In the genomic region with DNA sequence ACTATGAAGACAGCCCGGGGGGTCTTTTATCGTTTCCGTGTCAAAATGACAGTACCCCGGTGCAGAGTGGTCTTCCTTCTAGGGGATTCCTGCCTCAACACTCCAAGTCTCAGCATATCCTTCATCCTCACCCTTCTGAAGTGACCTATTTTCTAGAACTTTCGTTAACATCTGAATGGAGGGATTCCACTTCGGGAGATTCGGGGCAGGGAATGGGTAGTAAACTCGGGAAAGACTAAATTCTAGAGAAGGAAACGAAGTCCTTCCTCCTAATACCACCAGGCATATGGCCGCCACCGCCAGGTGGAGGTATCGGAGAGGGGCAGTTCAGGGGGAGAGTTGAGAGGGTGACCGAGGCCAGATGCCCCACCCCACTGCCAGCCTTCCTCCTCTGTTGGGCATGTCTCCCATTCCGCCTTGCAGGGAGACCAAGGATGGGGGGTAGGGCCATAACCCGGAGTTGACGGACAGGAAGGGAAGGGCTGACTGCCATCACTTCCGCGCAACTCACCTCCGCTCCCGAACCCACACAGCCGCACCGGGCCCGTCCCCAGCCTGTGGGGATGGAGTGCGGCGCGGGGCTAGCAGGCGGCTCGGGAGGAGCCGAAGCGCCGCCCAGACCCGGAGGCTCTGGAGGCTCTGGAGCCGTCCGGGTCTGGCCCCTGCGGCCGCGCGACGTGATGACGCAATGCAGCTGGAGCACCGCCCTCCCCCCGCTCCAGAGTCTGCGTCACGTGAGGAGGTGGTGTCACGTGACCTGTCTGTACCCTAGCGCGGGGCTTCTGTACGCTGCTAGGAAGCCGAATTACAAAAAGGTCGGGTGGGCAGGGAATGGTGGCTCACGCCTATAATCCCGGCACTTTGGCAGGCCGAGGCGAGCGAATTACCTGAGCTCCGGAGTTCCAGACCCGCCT, we compare ENCODE assay signal across 1 cellular context.
TF ChIP-seq lines count a peak whose summit lies in the region.

TSS of gene KLHL12 (minus strand) at position 657 of the 914 bp plus-strand sequence. CDS start 2,072 bp downstream, outside the sequence.

TF ChIP-seq in HepG2, 621 proteins besides CTCF, POLR2A, EP300 and RAD21 (continued from another document and continues in another):
- no peak for TF ChIP-seq ZNF570 (CRISPR knock-in tag; IDR thresholded peaks at IDR 0.05; ENCODE audit: borderline replicate concordance)
- no peak for TF ChIP-seq MBD4 (IDR thresholded peaks at IDR 0.05; ENCODE audit: borderline replicate concordance, low read length)
- TF ChIP-seq MAF1 (CRISPR knock-in tag; IDR thresholded peaks at IDR 0.05; ENCODE audit: borderline replicate concordance) = peak; percentile 84; the same call in 1 of the 2 replicates
- 0 out of 2 replicates have a peak, but pooled peaks have one; percentile 77 for TF ChIP-seq MZF1 (CRISPR knock-in tag; IDR thresholded peaks at IDR 0.05; ENCODE audit: borderline replicate concordance)
- no peak for TF ChIP-seq FIP1L1 (IDR thresholded peaks at IDR 0.05; ENCODE audit: borderline replicate concordance, insufficient read depth, low read depth, low read length)
- peak; percentile 71 for TF ChIP-seq TBL1XR1 (IDR thresholded peaks at IDR 0.05; ENCODE audit: borderline replicate concordance, low read length, partially characterized antibody)
- TF ChIP-seq, protein P1, sequence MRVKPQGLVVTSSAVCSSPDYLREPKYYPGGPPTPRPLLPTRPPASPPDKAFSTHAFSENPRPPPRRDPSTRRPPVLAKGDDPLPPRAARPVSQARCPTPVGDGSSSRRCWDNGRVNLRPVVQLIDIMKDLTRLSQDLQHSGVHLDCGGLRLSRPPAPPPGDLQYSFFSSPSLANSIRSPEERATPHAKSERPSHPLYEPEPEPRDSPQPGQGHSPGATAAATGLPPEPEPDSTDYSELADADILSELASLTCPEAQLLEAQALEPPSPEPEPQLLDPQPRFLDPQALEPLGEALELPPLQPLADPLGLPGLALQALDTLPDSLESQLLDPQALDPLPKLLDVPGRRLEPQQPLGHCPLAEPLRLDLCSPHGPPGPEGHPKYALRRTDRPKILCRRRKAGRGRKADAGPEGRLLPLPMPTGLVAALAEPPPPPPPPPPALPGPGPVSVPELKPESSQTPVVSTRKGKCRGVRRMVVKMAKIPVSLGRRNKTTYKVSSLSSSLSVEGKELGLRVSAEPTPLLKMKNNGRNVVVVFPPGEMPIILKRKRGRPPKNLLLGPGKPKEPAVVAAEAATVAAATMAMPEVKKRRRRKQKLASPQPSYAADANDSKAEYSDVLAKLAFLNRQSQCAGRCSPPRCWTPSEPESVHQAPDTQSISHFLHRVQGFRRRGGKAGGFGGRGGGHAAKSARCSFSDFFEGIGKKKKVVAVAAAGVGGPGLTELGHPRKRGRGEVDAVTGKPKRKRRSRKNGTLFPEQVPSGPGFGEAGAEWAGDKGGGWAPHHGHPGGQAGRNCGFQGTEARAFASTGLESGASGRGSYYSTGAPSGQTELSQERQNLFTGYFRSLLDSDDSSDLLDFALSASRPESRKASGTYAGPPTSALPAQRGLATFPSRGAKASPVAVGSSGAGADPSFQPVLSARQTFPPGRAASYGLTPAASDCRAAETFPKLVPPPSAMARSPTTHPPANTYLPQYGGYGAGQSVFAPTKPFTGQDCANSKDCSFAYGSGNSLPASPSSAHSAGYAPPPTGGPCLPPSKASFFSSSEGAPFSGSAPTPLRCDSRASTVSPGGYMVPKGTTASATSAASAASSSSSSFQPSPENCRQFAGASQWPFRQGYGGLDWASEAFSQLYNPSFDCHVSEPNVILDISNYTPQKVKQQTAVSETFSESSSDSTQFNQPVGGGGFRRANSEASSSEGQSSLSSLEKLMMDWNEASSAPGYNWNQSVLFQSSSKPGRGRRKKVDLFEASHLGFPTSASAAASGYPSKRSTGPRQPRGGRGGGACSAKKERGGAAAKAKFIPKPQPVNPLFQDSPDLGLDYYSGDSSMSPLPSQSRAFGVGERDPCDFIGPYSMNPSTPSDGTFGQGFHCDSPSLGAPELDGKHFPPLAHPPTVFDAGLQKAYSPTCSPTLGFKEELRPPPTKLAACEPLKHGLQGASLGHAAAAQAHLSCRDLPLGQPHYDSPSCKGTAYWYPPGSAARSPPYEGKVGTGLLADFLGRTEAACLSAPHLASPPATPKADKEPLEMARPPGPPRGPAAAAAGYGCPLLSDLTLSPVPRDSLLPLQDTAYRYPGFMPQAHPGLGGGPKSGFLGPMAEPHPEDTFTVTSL (CRISPR knock-in tag; IDR thresholded peaks at IDR 0.05; ENCODE audit: borderline replicate concordance) = 0 out of 2 replicates have a peak, but pooled peaks have one; percentile 28
- no peak for TF ChIP-seq SRSF4 (IDR thresholded peaks at IDR 0.05; ENCODE audit: low read depth, low read length, poor library complexity, severe bottlenecking)
- no peak for TF ChIP-seq ESRRA (CRISPR knock-in tag; IDR thresholded peaks at IDR 0.05; ENCODE audit: low read depth)
- TF ChIP-seq, protein P2, sequence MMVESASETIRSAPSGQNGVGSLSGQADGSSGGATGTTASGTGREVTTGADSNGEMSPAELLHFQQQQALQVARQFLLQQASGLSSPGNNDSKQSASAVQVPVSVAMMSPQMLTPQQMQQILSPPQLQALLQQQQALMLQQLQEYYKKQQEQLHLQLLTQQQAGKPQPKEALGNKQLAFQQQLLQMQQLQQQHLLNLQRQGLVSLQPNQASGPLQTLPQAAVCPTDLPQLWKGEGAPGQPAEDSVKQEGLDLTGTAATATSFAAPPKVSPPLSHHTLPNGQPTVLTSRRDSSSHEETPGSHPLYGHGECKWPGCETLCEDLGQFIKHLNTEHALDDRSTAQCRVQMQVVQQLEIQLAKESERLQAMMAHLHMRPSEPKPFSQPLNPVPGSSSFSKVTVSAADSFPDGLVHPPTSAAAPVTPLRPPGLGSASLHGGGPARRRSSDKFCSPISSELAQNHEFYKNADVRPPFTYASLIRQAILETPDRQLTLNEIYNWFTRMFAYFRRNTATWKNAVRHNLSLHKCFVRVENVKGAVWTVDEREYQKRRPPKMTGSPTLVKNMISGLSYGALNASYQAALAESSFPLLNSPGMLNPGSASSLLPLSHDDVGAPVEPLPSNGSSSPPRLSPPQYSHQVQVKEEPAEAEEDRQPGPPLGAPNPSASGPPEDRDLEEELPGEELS (CRISPR knock-in tag; IDR thresholded peaks at IDR 0.05) = peak; percentile 71
- TF ChIP-seq ATF1 (CRISPR knock-in tag; IDR thresholded peaks at IDR 0.05) = peak; percentile 95
- peak; percentile 98 for TF ChIP-seq HDAC1 (CRISPR knock-in tag; IDR thresholded peaks at IDR 0.05)
- no peak for TF ChIP-seq MYNN (CRISPR knock-in tag; IDR thresholded peaks at IDR 0.05; ENCODE audit: low read depth)
- peak; percentile 73; the same call in 1 of the 2 replicates for TF ChIP-seq LCORL (IDR thresholded peaks at IDR 0.05)
- peak; percentile 88 for TF ChIP-seq LCORL (CRISPR knock-in tag; IDR thresholded peaks at IDR 0.05)
- no peak; the same call in 1 of the 2 replicates for TF ChIP-seq ZMYM3 (CRISPR knock-in tag; IDR thresholded peaks at IDR 0.05)
- no peak; the same call in 1 of the 2 replicates for TF ChIP-seq ZBTB8A (CRISPR knock-in tag; IDR thresholded peaks at IDR 0.05; ENCODE audit: borderline replicate concordance, low read depth)
- TF ChIP-seq SETDB1 (CRISPR knock-in tag; IDR thresholded peaks at IDR 0.05; ENCODE audit: borderline replicate concordance) = no peak
- peak; percentile 65; the same call in 1 of the 2 replicates for TF ChIP-seq GZF1 (CRISPR knock-in tag; IDR thresholded peaks at IDR 0.05)
- TF ChIP-seq CAMTA2 (CRISPR knock-in tag; IDR thresholded peaks at IDR 0.05; ENCODE audit: borderline replicate concordance) = no peak
- TF ChIP-seq MYPOP (CRISPR knock-in tag; IDR thresholded peaks at IDR 0.05) = peak; percentile 69; the same call in 1 of the 2 replicates
- TF ChIP-seq NR3C1 (CRISPR knock-in tag; IDR thresholded peaks at IDR 0.05) = no peak
- TF ChIP-seq DMAP1 (CRISPR knock-in tag; IDR thresholded peaks at IDR 0.05) = peak; percentile 89
- TF ChIP-seq, protein P3, sequence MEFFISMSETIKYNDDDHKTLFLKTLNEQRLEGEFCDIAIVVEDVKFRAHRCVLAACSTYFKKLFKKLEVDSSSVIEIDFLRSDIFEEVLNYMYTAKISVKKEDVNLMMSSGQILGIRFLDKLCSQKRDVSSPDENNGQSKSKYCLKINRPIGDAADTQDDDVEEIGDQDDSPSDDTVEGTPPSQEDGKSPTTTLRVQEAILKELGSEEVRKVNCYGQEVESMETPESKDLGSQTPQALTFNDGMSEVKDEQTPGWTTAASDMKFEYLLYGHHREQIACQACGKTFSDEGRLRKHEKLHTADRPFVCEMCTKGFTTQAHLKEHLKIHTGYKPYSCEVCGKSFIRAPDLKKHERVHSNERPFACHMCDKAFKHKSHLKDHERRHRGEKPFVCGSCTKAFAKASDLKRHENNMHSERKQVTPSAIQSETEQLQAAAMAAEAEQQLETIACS (CRISPR knock-in tag; IDR thresholded peaks at IDR 0.05) = peak; percentile 43; the same call in 1 of the 2 replicates
- peak; percentile 83 for TF ChIP-seq XRCC5 (optimal IDR thresholded peaks at IDR 0.05; ENCODE audit: low read length)
- TF ChIP-seq ZNF44 (CRISPR knock-in tag; IDR thresholded peaks at IDR 0.05) = no peak
- TF ChIP-seq NR1H2 (CRISPR knock-in tag; IDR thresholded peaks at IDR 0.05; ENCODE audit: borderline replicate concordance, low read depth) = no peak
- no peak for TF ChIP-seq EZH2 (conservative IDR thresholded peaks at IDR 0.05; ENCODE audit: low read depth, low read length)
- 0 out of 2 replicates have a peak, but pooled peaks have one; percentile 50 for TF ChIP-seq ZBTB7A (CRISPR knock-in tag; IDR thresholded peaks at IDR 0.05)
- peak; percentile 95 for TF ChIP-seq TGIF2 (CRISPR knock-in tag; IDR thresholded peaks at IDR 0.05)
- TF ChIP-seq SMARCC2 (IDR thresholded peaks at IDR 0.05) = no peak
- TF ChIP-seq ZNF234 (CRISPR knock-in tag; conservative IDR thresholded peaks at IDR 0.05) = no peak
- TF ChIP-seq ARHGAP35 (CRISPR knock-in tag; IDR thresholded peaks at IDR 0.05; ENCODE audit: borderline replicate concordance) = peak; percentile 87; the same call in 1 of the 2 replicates
- 0 out of 2 replicates have a peak, but pooled peaks have one; percentile 69 for TF ChIP-seq ZIK1 (CRISPR knock-in tag; IDR thresholded peaks at IDR 0.05; ENCODE audit: borderline replicate concordance, low read depth)
- peak; percentile 99 for TF ChIP-seq CEBPB (IDR thresholded peaks at IDR 0.05; ENCODE audit: borderline replicate concordance, low read depth, low read length)
- no peak for TF ChIP-seq NR2F1 (CRISPR knock-in tag; IDR thresholded peaks at IDR 0.05)
- no peak for TF ChIP-seq CHD4 (IDR thresholded peaks at IDR 0.05; ENCODE audit: borderline replicate concordance, low read length)
- TF ChIP-seq, protein P4, sequence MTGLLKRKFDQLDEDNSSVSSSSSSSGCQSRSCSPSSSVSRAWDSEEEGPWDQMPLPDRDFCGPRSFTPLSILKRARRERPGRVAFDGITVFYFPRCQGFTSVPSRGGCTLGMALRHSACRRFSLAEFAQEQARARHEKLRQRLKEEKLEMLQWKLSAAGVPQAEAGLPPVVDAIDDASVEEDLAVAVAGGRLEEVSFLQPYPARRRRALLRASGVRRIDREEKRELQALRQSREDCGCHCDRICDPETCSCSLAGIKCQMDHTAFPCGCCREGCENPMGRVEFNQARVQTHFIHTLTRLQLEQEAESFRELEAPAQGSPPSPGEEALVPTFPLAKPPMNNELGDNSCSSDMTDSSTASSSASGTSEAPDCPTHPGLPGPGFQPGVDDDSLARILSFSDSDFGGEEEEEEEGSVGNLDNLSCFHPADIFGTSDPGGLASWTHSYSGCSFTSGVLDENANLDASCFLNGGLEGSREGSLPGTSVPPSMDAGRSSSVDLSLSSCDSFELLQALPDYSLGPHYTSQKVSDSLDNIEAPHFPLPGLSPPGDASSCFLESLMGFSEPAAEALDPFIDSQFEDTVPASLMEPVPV (CRISPR knock-in tag; IDR thresholded peaks at IDR 0.05) = peak; percentile 95
- TF ChIP-seq, protein P5, sequence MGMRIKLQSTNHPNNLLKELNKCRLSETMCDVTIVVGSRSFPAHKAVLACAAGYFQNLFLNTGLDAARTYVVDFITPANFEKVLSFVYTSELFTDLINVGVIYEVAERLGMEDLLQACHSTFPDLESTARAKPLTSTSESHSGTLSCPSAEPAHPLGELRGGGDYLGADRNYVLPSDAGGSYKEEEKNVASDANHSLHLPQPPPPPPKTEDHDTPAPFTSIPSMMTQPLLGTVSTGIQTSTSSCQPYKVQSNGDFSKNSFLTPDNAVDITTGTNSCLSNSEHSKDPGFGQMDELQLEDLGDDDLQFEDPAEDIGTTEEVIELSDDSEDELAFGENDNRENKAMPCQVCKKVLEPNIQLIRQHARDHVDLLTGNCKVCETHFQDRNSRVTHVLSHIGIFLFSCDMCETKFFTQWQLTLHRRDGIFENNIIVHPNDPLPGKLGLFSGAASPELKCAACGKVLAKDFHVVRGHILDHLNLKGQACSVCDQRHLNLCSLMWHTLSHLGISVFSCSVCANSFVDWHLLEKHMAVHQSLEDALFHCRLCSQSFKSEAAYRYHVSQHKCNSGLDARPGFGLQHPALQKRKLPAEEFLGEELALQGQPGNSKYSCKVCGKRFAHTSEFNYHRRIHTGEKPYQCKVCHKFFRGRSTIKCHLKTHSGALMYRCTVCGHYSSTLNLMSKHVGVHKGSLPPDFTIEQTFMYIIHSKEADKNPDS (CRISPR knock-in tag; IDR thresholded peaks at IDR 0.05) = peak; percentile 100
- TF ChIP-seq CBX2 (IDR thresholded peaks at IDR 0.05; ENCODE audit: low read depth, low read length) = no peak
- TF ChIP-seq CBX2 (CRISPR knock-in tag; IDR thresholded peaks at IDR 0.05; ENCODE audit: low read depth) = no peak
- TF ChIP-seq, protein P6, sequence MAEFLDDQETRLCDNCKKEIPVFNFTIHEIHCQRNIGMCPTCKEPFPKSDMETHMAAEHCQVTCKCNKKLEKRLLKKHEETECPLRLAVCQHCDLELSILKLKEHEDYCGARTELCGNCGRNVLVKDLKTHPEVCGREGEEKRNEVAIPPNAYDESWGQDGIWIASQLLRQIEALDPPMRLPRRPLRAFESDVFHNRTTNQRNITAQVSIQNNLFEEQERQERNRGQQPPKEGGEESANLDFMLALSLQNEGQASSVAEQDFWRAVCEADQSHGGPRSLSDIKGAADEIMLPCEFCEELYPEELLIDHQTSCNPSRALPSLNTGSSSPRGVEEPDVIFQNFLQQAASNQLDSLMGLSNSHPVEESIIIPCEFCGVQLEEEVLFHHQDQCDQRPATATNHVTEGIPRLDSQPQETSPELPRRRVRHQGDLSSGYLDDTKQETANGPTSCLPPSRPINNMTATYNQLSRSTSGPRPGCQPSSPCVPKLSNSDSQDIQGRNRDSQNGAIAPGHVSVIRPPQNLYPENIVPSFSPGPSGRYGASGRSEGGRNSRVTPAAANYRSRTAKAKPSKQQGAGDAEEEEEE (CRISPR knock-in tag; IDR thresholded peaks at IDR 0.05; ENCODE audit: borderline replicate concordance) = no peak
- peak; percentile 79 for TF ChIP-seq JUN (CRISPR knock-in tag; IDR thresholded peaks at IDR 0.05)
- TF ChIP-seq MAFK (conservative IDR thresholded peaks at IDR 0.05 in 1 of 2, IDR thresholded peaks at IDR 0.05 in 1 of 2; ENCODE audit: low read length in 2 of 2) = no peak
- TF ChIP-seq TAF1 (CRISPR knock-in tag; IDR thresholded peaks at IDR 0.05) = peak; percentile 88
- TF ChIP-seq ARNT2 (CRISPR knock-in tag; IDR thresholded peaks at IDR 0.05; ENCODE audit: low read depth) = no peak; the same call in 1 of the 2 replicates
- TF ChIP-seq ZNF30 (CRISPR knock-in tag; IDR thresholded peaks at IDR 0.05) = no peak
- TF ChIP-seq ZNF564 (CRISPR knock-in tag; IDR thresholded peaks at IDR 0.05) = no peak; the same call in 1 of the 2 replicates
